Comparison of ENCODE assay signal across 8 cellular contexts in the genomic region with DNA sequence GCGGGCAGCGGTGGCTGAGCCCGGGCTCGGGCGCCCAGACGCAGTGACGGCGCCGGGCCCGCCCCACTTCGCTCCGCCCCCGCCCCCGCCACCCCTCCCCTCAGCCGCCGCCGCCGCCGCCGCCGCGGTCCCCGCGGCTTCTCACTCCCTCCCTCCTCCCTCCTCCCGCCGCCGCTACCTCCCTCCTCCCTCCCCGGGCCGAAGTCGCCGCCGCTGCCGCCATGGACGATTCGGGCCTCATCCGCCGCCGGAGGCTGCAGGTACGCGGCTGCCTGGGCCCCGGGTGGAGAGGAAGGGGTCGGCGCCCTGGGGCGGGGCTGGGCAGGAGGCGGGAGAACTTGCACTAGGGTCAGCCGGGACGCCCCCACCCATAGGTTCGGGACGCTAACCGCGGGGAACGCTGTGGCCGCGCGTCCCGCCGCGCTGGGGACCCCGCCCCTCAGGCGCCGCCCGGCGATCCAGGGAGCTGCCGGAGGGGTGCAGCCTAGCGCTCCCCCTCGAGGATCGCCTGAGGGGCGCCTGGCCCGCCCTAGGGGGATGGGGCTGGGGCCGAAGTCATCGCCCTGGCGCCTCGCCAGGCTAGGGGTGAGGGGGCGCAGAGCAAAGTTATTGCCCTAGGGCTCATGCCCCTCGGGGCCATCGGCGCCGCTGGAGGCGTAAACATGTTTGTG. TPM values are rescaled to one million over a fixed set of nuclear protein-coding genes. Genes with fewer than 3 reads are reported as not detected.
DNase-seq lines count a peak whose midpoint lies in the region; TF ChIP-seq lines count a peak whose summit lies in the region.

No MANE protein-coding gene starts in this region.

- no peaks in the 10 kb centered on the region for H3K36me3 Mint-ChIP-seq in activated T-helper 1 cell treated with anti-CD3 and anti-CD28 coated beads, Interleukin-12 subunit alpha, Interleukin-12 subunit beta, Interleukin-2, Interleukin-4 antibody, amounts not matched to agents 30 ng/mL and 10 ng/mL and 1 ng/mL, durations not matched to agents 14 hours and 24 hours and 36 hours (ENCODE audit: low read depth)

- in situ Hi-C loops in GM13977 (cut with MboI; ENCODE audit: low pct_unique_long_range_greater_than_20kb, low sequenced_read_pairs, unreplicated experiment): no loop called here

- no peaks in the 10 kb centered on the region for H4K20me1 ChIP-seq in hepatocyte (ENCODE audit: insufficient read depth, poor library complexity, severe bottlenecking)

- H3K36me3 ChIP-seq in hepatocyte (replicated peaks; ENCODE audit: insufficient read depth, low read depth): no peaks in the 10 kb centered on the region

- H3K79me2 ChIP-seq in hepatocyte: no peaks in the 10 kb centered on the region

- H2AFZ ChIP-seq in hepatocyte: no peak overlapping the region

- peak overlapping the region; percentile 98 for H3K4me2 ChIP-seq in hepatocyte

- H3K9me3 Mint-ChIP-seq in activated T-helper 1 cell treated with anti-CD3 and anti-CD28 coated beads, Interleukin-12 subunit alpha, Interleukin-12 subunit beta, Interleukin-2, Interleukin-4 antibody, amounts not matched to agents 30 ng/mL and 10 ng/mL and 1 ng/mL, durations not matched to agents 14 hours and 24 hours and 36 hours: no peaks in the 10 kb centered on the region

- H3K4me3 Mint-ChIP-seq in activated T-helper 1 cell treated with anti-CD3 and anti-CD28 coated beads, Interleukin-12 subunit alpha, Interleukin-12 subunit beta, Interleukin-2, Interleukin-4 antibody, amounts not matched to agents 30 ng/mL and 10 ng/mL and 1 ng/mL, durations not matched to agents 14 hours and 24 hours and 36 hours: no peak overlapping the region

- H3K27ac Mint-ChIP-seq in activated T-helper 1 cell treated with anti-CD3 and anti-CD28 coated beads, Interleukin-12 subunit alpha, Interleukin-12 subunit beta, Interleukin-2, Interleukin-4 antibody, amounts not matched to agents 30 ng/mL and 10 ng/mL and 1 ng/mL, durations not matched to agents 14 hours and 24 hours and 36 hours: no peak overlapping the region

- peaks cover 11% of the 10 kb centered on the region for H3K4me1 Mint-ChIP-seq in activated T-helper 1 cell treated with anti-CD3 and anti-CD28 coated beads, Interleukin-12 subunit alpha, Interleukin-12 subunit beta, Interleukin-2, Interleukin-4 antibody, amounts not matched to agents 30 ng/mL and 10 ng/mL and 1 ng/mL, durations not matched to agents 14 hours and 24 hours and 36 hours (ENCODE audit: low read depth)

- H3K27ac ChIP-seq in hepatocyte: no peak overlapping the region

- 2% methylated on average over 37 of the region's 79 CpGs for whole genome bisulfite sequencing in hepatocyte (ENCODE audit: low lambda C conversion rate, missing lambda C conversion rate)
- 0% methylated on average over 4 to 28 of the region's 79 CpGs for WGBS in lower leg skin, 2 donors

- no peaks in the 10 kb centered on the region for H3K9me3 ChIP-seq in hepatocyte (ENCODE audit: low read depth)

- no peak for TF ChIP-seq POLR2A in lower leg skin (IDR thresholded peaks at IDR 0.05)

- H3K4me3 ChIP-seq in hepatocyte (peak overlapping the region; percentile 36), lower leg skin (ENCODE audit: low read depth, poor library complexity, severe bottlenecking) (no peak overlapping the region)

- intact Hi-C loops in lower leg skin (cut with DNase I; ENCODE audit: low total_unique reads): no loop called here
- intact Hi-C loops in activated T-helper 1 cell treated with anti-CD3 and anti-CD28 coated beads, Interleukin-12 subunit alpha, Interleukin-12 subunit beta, Interleukin-2, Interleukin-4 antibody, amounts not matched to agents 30 ng/mL and 10 ng/mL and 1 ng/mL, durations not matched to agents 14 hours and 24 hours and 36 hours (cut with micrococcal nuclease): no loop called here

- DNase-seq in GM13977 (ENCODE audit: low spot score): peak; percentile 82
- peak; percentile 80 for DNase-seq in NCI-H2227 (lab: John Stamatoyannopoulos, UW; ENCODE audit: unreplicated experiment)
- peak; percentile 43 to 57 for DNase-seq in activated T-cell treated with anti-CD3 and anti-CD28 coated beads, Interleukin-2, amount 50 U/mL, for 48 hours
- DNase-seq in hepatocyte (ENCODE audit: low spot score): peak; percentile 56
- DNase-seq in stimulated activated CD8-positive, alpha-beta memory T cell treated with anti-CD3 and anti-CD28 coated beads, Interleukin-12 subunit alpha, Interleukin-12 subunit beta, amount 100 ng/mL, for 4 hours (ENCODE audit: low read depth): peak; percentile 26
- DNase-seq in lower leg skin (ENCODE audit: low spot score in 2 of 2): no peak
- DNase-seq in activated T-helper 1 cell treated with anti-CD3 and anti-CD28 coated beads, Interleukin-12 subunit alpha, Interleukin-12 subunit beta, Interleukin-2, Interleukin-4 antibody, amounts not matched to agents 30 ng/mL and 10 ng/mL and 1 ng/mL, durations not matched to agents 14 hours and 24 hours and 36 hours (ENCODE audit: low spot score): no peak
- no peak for DNase-seq in cortex of kidney (lab: John Stamatoyannopoulos, UW)

- no peaks in the 10 kb centered on the region for H3K4me1 ChIP-seq in hepatocyte (ENCODE audit: insufficient read depth)

- no peaks in the 10 kb centered on the region for H3K9me2 ChIP-seq in hepatocyte (replicated peaks; ENCODE audit: insufficient read depth)

- peaks cover 82% of the 10 kb centered on the region for H3K27me3 ChIP-seq in hepatocyte

- TF ChIP-seq CTCF in GM13977 (IDR thresholded peaks at IDR 0.05; ENCODE audit: extremely low read depth, insufficient read depth, missing control alignments) (no peak), hepatocyte (IDR thresholded peaks at IDR 0.05; ENCODE audit: poor library complexity) (no peak), lower leg skin (IDR thresholded peaks at IDR 0.05) (no peak)

- peaks cover 63% of the 10 kb centered on the region for H3K27me3 Mint-ChIP-seq in activated T-helper 1 cell treated with anti-CD3 and anti-CD28 coated beads, Interleukin-12 subunit alpha, Interleukin-12 subunit beta, Interleukin-2, Interleukin-4 antibody, amounts not matched to agents 30 ng/mL and 10 ng/mL and 1 ng/mL, durations not matched to agents 14 hours and 24 hours and 36 hours (ENCODE audit: insufficient read depth)

RNA-seq across cellular contexts. Expression of a gene that starts 0.5 kb away (rescaled TPM):
- total RNA-seq in hepatocyte (0.32 TPM in 1 of 2 replicates, not detected in the other), lower leg skin (not detected)
- 0.36 TPM in 1 of 2 replicates, not detected in the other for polyA plus RNA-seq in hepatocyte
- total RNA-seq in activated T-helper 1 cell treated with anti-CD3 and anti-CD28 coated beads, Interleukin-12 subunit alpha, Interleukin-12 subunit beta, Interleukin-2, Interleukin-4 antibody, amounts not matched to agents 30 ng/mL and 10 ng/mL and 1 ng/mL, durations not matched to agents 14 hours and 24 hours and 36 hours: not detected in 2 replicates

RNA-seq across cellular contexts. Expression of a gene that starts 4.4 kb away (rescaled TPM):
- total RNA-seq in hepatocyte (0.20 and 0.32 TPM in 2 replicates), lower leg skin (10 to 100 TPM in 2 of 4 donors, 1 to 10 TPM in 2; 5.9 to 20.8 (median 10.3) TPM)
- 0.22 and 0.54 TPM in 2 replicates for polyA plus RNA-seq in hepatocyte
- 1.4 and 1.7 TPM in 2 replicates for total RNA-seq in activated T-helper 1 cell treated with anti-CD3 and anti-CD28 coated beads, Interleukin-12 subunit alpha, Interleukin-12 subunit beta, Interleukin-2, Interleukin-4 antibody, amounts not matched to agents 30 ng/mL and 10 ng/mL and 1 ng/mL, durations not matched to agents 14 hours and 24 hours and 36 hours

RNA-seq across cellular contexts. Expression of a gene that starts 27.5 kb away (rescaled TPM):
- total RNA-seq in hepatocyte (8.3 and 9.3 TPM in 2 replicates), lower leg skin (1 to 10 TPM; 3.3 to 7.8 (median 5.9) TPM)
- polyA plus RNA-seq in hepatocyte: 20.4 and 25.7 TPM in 2 replicates
- total RNA-seq in activated T-helper 1 cell treated with anti-CD3 and anti-CD28 coated beads, Interleukin-12 subunit alpha, Interleukin-12 subunit beta, Interleukin-2, Interleukin-4 antibody, amounts not matched to agents 30 ng/mL and 10 ng/mL and 1 ng/mL, durations not matched to agents 14 hours and 24 hours and 36 hours: 36.1 and 37.5 TPM in 2 replicates

RNA-seq across cellular contexts. Expression of a gene that starts 32.0 kb away (rescaled TPM):
- total RNA-seq in hepatocyte (not detected in 2 replicates), lower leg skin (1 to 10 TPM in 1 of 4 donors, not detected in 3; 1.6 TPM)
- polyA plus RNA-seq in hepatocyte: 5.1 and 5.7 TPM in 2 replicates
- total RNA-seq in activated T-helper 1 cell treated with anti-CD3 and anti-CD28 coated beads, Interleukin-12 subunit alpha, Interleukin-12 subunit beta, Interleukin-2, Interleukin-4 antibody, amounts not matched to agents 30 ng/mL and 10 ng/mL and 1 ng/mL, durations not matched to agents 14 hours and 24 hours and 36 hours: 28.0 and 28.1 TPM in 2 replicates

RNA-seq across cellular contexts. Expression of a gene that starts 32.3 kb away (rescaled TPM):
- total RNA-seq in hepatocyte (497 and 589 TPM in 2 replicates), lower leg skin (100 to 1,000 TPM; 266 to 459 (median 327) TPM)
- 581 and 582 TPM in 2 replicates for polyA plus RNA-seq in hepatocyte
- 277 and 280 TPM in 2 replicates for total RNA-seq in activated T-helper 1 cell treated with anti-CD3 and anti-CD28 coated beads, Interleukin-12 subunit alpha, Interleukin-12 subunit beta, Interleukin-2, Interleukin-4 antibody, amounts not matched to agents 30 ng/mL and 10 ng/mL and 1 ng/mL, durations not matched to agents 14 hours and 24 hours and 36 hours

Comparison
In these comparisons a context has a peak if more than half of its experiments do, and no peak if none do; other contexts are left out.
1. DNase-seq: peak in GM13977 (single experiment), NCI-H2227 (single experiment), activated T-cell treated with anti-CD3 and anti-CD28 coated beads, Interleukin-2, amount 50 U/mL, for 48 hours (2 of 2), hepatocyte (single experiment) and stimulated activated CD8-positive, alpha-beta memory T cell treated with anti-CD3 and anti-CD28 coated beads, Interleukin-12 subunit alpha, Interleukin-12 subunit beta, amount 100 ng/mL, for 4 hours (single experiment); none in lower leg skin (0 of 2), activated T-helper 1 cell treated with anti-CD3 and anti-CD28 coated beads, Interleukin-12 subunit alpha, Interleukin-12 subunit beta, Interleukin-2, Interleukin-4 antibody, amounts not matched to agents 30 ng/mL and 10 ng/mL and 1 ng/mL, durations not matched to agents 14 hours and 24 hours and 36 hours (single experiment) and cortex of kidney (single experiment).